Comparison of ENCODE assay signal across 1 cellular context in the genomic region with DNA sequence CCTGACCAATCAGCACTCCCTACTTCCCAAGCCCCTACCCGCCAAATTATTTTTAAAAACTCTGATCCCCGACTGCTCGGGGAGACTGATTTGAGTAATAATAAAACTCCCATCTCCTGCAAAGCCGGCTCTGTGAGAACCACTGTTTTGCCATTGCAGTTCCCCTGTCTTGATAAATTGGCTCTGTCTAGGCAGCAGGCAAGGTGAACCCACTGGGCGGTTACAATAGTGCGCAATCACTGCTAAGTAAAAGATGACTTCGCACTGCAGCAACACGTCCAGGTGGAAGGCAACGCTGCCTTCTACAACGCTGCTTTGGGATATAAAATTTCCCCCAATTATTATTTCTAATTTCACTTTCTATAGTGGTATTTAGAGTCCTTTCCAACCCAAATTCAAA.
TF ChIP-seq lines count a peak whose summit lies in the region.

No MANE protein-coding gene starts in this region.

TF ChIP-seq in GM12878, 131 proteins besides CTCF, POLR2A, EP300 and RAD21:
- TF ChIP-seq JUNB (IDR thresholded peaks at IDR 0.05) (no peak), ESRRA (IDR thresholded peaks at IDR 0.05; ENCODE audit: low read length) (no peak), SRF (IDR thresholded peaks at IDR 0.05; ENCODE audit: low read depth in 2 of 2, low read length in 2 of 2) (no peak)
- TF ChIP-seq, protein P1, sequence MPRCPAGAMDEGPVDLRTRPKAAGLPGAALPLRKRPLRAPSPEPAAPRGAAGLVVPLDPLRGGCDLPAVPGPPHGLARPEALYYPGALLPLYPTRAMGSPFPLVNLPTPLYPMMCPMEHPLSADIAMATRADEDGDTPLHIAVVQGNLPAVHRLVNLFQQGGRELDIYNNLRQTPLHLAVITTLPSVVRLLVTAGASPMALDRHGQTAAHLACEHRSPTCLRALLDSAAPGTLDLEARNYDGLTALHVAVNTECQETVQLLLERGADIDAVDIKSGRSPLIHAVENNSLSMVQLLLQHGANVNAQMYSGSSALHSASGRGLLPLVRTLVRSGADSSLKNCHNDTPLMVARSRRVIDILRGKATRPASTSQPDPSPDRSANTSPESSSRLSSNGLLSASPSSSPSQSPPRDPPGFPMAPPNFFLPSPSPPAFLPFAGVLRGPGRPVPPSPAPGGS (IDR thresholded peaks at IDR 0.05; ENCODE audit: borderline replicate concordance, insufficient read depth, low read depth, low read length, poor library complexity, severe bottlenecking), result no peak
TF ChIP-seq in GM12878: peak in this region for 0.
